9 cellular contexts compared by ENCODE assay signal in the genomic region with DNA sequence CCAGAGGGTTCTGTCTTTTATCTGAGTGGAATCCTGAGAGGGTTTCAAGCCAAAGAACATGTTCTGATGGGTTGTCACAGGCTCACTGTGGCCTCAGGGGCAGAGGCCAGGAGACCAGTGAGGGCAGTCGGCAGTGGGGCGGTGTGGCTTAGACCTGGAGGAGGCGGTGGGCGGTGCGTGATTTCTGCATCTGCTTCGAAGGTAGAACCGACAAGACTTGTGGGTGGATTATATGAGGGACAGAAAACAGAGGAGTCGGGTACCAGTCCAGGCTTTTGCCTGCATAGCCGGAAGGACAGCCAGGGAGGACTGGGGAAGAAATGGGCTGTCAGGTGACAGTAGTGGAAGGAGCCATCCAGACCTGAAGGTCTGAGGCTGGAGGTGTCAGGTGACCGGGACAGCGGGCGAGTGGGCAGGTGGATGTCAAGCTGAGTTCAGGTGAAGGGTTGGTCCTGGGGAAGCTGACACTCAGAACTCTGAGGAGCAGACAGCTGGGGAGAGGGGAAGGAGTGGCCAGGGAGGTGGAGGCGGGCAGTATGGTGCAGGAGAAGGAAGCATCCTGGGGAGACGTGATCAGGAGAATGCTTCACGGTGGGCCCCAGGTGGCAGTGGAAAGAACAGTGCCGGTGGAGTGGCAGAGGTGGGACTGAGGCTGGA. TPM values are rescaled to one million over a fixed set of nuclear protein-coding genes. Genes with fewer than 3 reads are reported as not detected.
DNase-seq lines count a peak whose midpoint lies in the region; ATAC-seq and TF ChIP-seq lines count a peak whose summit lies in the region.
"Had no signal": no experiment of that assay in that cellular context is flagged by ENCODE, and none has a peak within 500 bp of the region (broad histone marks: within the 10 kb centered on the region; RNA-seq: fewer than 3 reads in every experiment).

No MANE protein-coding gene starts in this region.

- WGBS in prostate gland, result 82% methylated on average over 16 of the region's 16 CpGs

- H3K36me3 ChIP-seq in BLaER1 treated with 17β-estradiol and CSF1 and Interleukin-3, amounts not matched to agents 10 nM and 100 nM, result peaks cover 0 to 54% (median 5%) of the 10 kb centered on the region in 11 experiments; a peak in 11 of 22 replicates
- peaks cover 13 to 40% of the 10 kb centered on the region in 2 donors for H3K36me3 ChIP-seq in mucosa of rectum (ENCODE audit: control insufficient read depth in 2 of 2, insufficient read depth in 2 of 2, low read length in 2 of 2)
- peaks cover 0 to 12% of the 10 kb centered on the region in 2 donors for H3K36me3 ChIP-seq in prostate gland

- no peaks in the 10 kb centered on the region for H3K9me3 ChIP-seq in BLaER1 treated with 17β-estradiol and CSF1 and Interleukin-3, amounts not matched to agents 10 nM and 100 nM (replicated peaks in 1 of 11)
- H3K9me3 ChIP-seq in mucosa of rectum (ENCODE audit: control insufficient read depth in 2 of 2, low read length in 2 of 2) (no peaks in the 10 kb centered on the region), prostate gland (no peaks in the 10 kb centered on the region)

- TF ChIP-seq CTCF in prostate gland (IDR thresholded peaks at IDR 0.05), result no peak

- TF ChIP-seq POLR2A in GM19193 (IDR thresholded peaks at IDR 0.05; ENCODE audit: extremely low read depth, insufficient read depth, insufficient read length) (peak; percentile 3), prostate gland (IDR thresholded peaks at IDR 0.05) (no peak)

- peak; percentile 10 for DNase-seq in activated naive CD8-positive, alpha-beta T cell treated with anti-CD3 and anti-CD28 coated beads, Interleukin-2, amount 50 U/mL, for 24 hours
- DNase-seq in occipital lobe (lab: John Stamatoyannopoulos, UW), result no peak
- no peak for DNase-seq in prostate gland (ENCODE audit: low spot score)
- DNase-seq in epidermal melanocyte (ENCODE audit: insufficient read length, low spot score), result no peak
- DNase-seq: KG1 had no signal

- H3K4me1 Mint-ChIP-seq in activated naive CD8-positive, alpha-beta T cell treated with anti-CD3 and anti-CD28 coated beads, Interleukin-2, amount 50 U/mL, for 24 hours, result peaks cover 34% of the 10 kb centered on the region

- peak overlapping the region; percentile 95 to 100 (median 97) for H3K4me2 ChIP-seq in BLaER1 treated with 17β-estradiol and CSF1 and Interleukin-3, amounts not matched to agents 10 nM and 100 nM

- peak overlapping the region; percentile 82 for H3K27ac Mint-ChIP-seq in activated naive CD8-positive, alpha-beta T cell treated with anti-CD3 and anti-CD28 coated beads, Interleukin-2, amount 50 U/mL, for 24 hours

- peaks cover 0 to 59% (median 28%) of the 10 kb centered on the region in 11 experiments; a peak in 16 of 22 replicates for H4K20me1 ChIP-seq in BLaER1 treated with 17β-estradiol and CSF1 and Interleukin-3, amounts not matched to agents 10 nM and 100 nM

- H3K9me3 Mint-ChIP-seq in activated naive CD8-positive, alpha-beta T cell treated with anti-CD3 and anti-CD28 coated beads, Interleukin-2, amount 50 U/mL, for 24 hours, result no peaks in the 10 kb centered on the region

- H3K4me3 Mint-ChIP-seq in activated naive CD8-positive, alpha-beta T cell treated with anti-CD3 and anti-CD28 coated beads, Interleukin-2, amount 50 U/mL, for 24 hours, result peak overlapping the region; percentile 78

- peak overlapping the region in 9 of 11 experiments; percentile 10 to 98 (median 82); a peak in 12 of 22 replicates for H3K9ac ChIP-seq in BLaER1 treated with 17β-estradiol and CSF1 and Interleukin-3, amounts not matched to agents 10 nM and 100 nM
- no peak overlapping the region for H3K9ac ChIP-seq in mucosa of rectum (ENCODE audit: low read depth in 1 of 2, low read length in 2 of 2)

- H3K4me3 ChIP-seq in BLaER1 treated with 17β-estradiol and CSF1 and Interleukin-3, amounts not matched to agents 10 nM and 100 nM, result peak overlapping the region in 5 of 10 experiments; percentile 65 to 78 (median 73); a peak in 9 of 20 replicates
- peak overlapping the region; percentile 37 to 84 for H3K4me3 ChIP-seq in mucosa of rectum (ENCODE audit: low read length in 2 of 2)
- no peak overlapping the region for H3K4me3 ChIP-seq in prostate gland

- H3K27ac ChIP-seq in BLaER1 treated with 17β-estradiol and CSF1 and Interleukin-3, amounts not matched to agents 10 nM and 100 nM, result peak overlapping the region in 9 of 11 experiments; percentile 37 to 98 (median 85); a peak in 14 of 22 replicates
- H3K27ac ChIP-seq in mucosa of rectum (ENCODE audit: low read depth in 2 of 2, low read length in 2 of 2), result peak overlapping the region in 1 of 2 donors; percentile 43
- H3K27ac ChIP-seq in prostate gland, result no peak overlapping the region

- peaks cover 0 to 22% (median 15%) of the 10 kb centered on the region in 11 experiments; a peak in 16 of 22 replicates for H3K27me3 ChIP-seq in BLaER1 treated with 17β-estradiol and CSF1 and Interleukin-3, amounts not matched to agents 10 nM and 100 nM
- H3K27me3 ChIP-seq in mucosa of rectum (ENCODE audit: control insufficient read depth in 2 of 2, insufficient read depth in 2 of 2, low read length in 2 of 2) (no peaks in the 10 kb centered on the region), prostate gland (replicated peaks; ENCODE audit: insufficient read depth) (no peaks in the 10 kb centered on the region)

- no peak for ATAC-seq in activated naive CD8-positive, alpha-beta T cell treated with anti-CD3 and anti-CD28 coated beads, Interleukin-2, amount 50 U/mL, for 24 hours
- ATAC-seq in HG02884 (IDR thresholded peaks at IDR 0.05; ENCODE audit: unreplicated experiment), result no peak

- H3K36me3 Mint-ChIP-seq in activated naive CD8-positive, alpha-beta T cell treated with anti-CD3 and anti-CD28 coated beads, Interleukin-2, amount 50 U/mL, for 24 hours (ENCODE audit: low read depth), result peaks cover 8% of the 10 kb centered on the region

- H3K4me1 ChIP-seq in BLaER1 treated with 17β-estradiol and CSF1 and Interleukin-3, amounts not matched to agents 10 nM and 100 nM, result peaks cover 57 to 75% (median 63%) of the 10 kb centered on the region in 10 experiments
- H3K4me1 ChIP-seq in mucosa of rectum (ENCODE audit: control insufficient read depth in 2 of 2, insufficient read depth in 2 of 2, low read length in 2 of 2) (peaks cover 30 to 37% of the 10 kb centered on the region in 2 donors), prostate gland (replicated peaks) (peaks cover 7% of the 10 kb centered on the region)

- no peaks in the 10 kb centered on the region for H3K27me3 Mint-ChIP-seq in activated naive CD8-positive, alpha-beta T cell treated with anti-CD3 and anti-CD28 coated beads, Interleukin-2, amount 50 U/mL, for 24 hours

- intact Hi-C loops in prostate gland (cut with DNase I), result no loop called here

RNA-seq across cellular contexts. Expression of gene CTSZ, which starts 3.1 kb away (rescaled TPM):
- total RNA-seq in occipital lobe (12.2 TPM), prostate gland (100 to 1,000 TPM in 1 of 2 donors, 10 to 100 TPM in 1; 93.6 to 130 TPM)

RNA-seq across cellular contexts. Expression of gene TUBB1, which starts 15.3 kb away (rescaled TPM):
- total RNA-seq in occipital lobe (0.47 TPM), prostate gland (not detected)

RNA-seq across cellular contexts. Expression of gene NELFCD, which starts 22.9 kb away (rescaled TPM):
- total RNA-seq in occipital lobe (45.7 TPM), prostate gland (10 to 100 TPM; 55.0 to 85.2 TPM)

RNA-seq across cellular contexts. Expression of gene ATP5F1E, which starts 28.2 kb away (rescaled TPM):
- total RNA-seq in occipital lobe, result 28.7 TPM
- total RNA-seq in prostate gland, result 10 to 100 TPM; 23.5 to 24.4 TPM

RNA-seq across cellular contexts. Expression of gene PRELID3B, which starts 38.6 kb away (rescaled TPM):
- 61.3 TPM for total RNA-seq in occipital lobe
- total RNA-seq in prostate gland, result 10 to 100 TPM; 28.9 to 35.6 TPM

Comparison
In these comparisons a context has a peak if more than half of its experiments do, and no peak if none do; other contexts are left out.
1. H3K27ac ChIP-seq: peak in BLaER1 treated with 17β-estradiol and CSF1 and Interleukin-3, amounts not matched to agents 10 nM and 100 nM (9 of 11); none in prostate gland (0 of 2).
2. H3K4me3 ChIP-seq: peak in mucosa of rectum (2 of 2); none in prostate gland (0 of 2).
3. H3K9ac ChIP-seq: peak in BLaER1 treated with 17β-estradiol and CSF1 and Interleukin-3, amounts not matched to agents 10 nM and 100 nM (9 of 11); none in mucosa of rectum (0 of 2).